8 cellular contexts compared by ENCODE assay signal in the genomic region with DNA sequence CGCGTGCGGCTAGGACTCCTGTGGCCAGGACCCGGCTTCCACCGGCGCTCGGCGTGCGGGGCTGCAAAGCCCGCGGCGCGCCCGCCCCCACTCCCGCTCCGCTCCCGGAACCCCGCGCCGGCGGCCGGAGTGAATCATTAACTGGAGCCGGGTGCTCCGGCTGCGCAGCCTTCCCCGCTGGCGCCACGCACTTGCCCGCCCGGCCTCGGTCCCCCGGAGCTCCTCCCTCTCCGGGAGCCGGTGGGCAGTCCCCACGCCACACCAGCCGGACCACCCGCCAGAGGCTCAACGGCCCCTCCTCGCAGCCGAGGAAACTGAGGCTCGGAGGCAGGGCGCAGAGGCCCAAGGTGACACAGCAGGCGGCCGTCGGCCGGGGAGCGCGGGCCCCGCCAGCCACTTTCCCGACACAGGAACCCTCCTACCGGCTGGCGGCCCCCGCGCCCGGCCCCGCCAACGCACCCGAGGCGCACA. TPM values are rescaled to one million over a fixed set of nuclear protein-coding genes. Genes with fewer than 3 reads are reported as not detected.
DNase-seq lines count a peak whose midpoint lies in the region; ATAC-seq and TF ChIP-seq lines count a peak whose summit lies in the region.

No MANE protein-coding gene starts in this region.

- H3K4me3 ChIP-seq in left ventricle myocardium inferior (peak overlapping the region; percentile 97), skeletal muscle satellite cell (ENCODE audit: low read length) (peak overlapping the region; percentile 94)

- H3K9me3 ChIP-seq in left ventricle myocardium inferior (replicated peaks): no peaks in the 10 kb centered on the region
- no peaks in the 10 kb centered on the region for H3K9me3 ChIP-seq in skeletal muscle satellite cell (replicated peaks; ENCODE audit: low read length)

- TF ChIP-seq CTCF in VCaP (conservative IDR thresholded peaks at IDR 0.05) (no peak), left ventricle myocardium inferior (IDR thresholded peaks at IDR 0.05; ENCODE audit: borderline replicate concordance) (no peak)

- intact Hi-C loops in left ventricle myocardium inferior (cut with micrococcal nuclease): no loop called here

- H3K4me2 ChIP-seq in skeletal muscle satellite cell (ENCODE audit: low read length): peak overlapping the region; percentile 99

- peak overlapping the region; percentile 99 for H3K9ac ChIP-seq in skeletal muscle satellite cell (ENCODE audit: low read depth, low read length)

- peaks cover 97% of the 10 kb centered on the region for H3K4me1 ChIP-seq in left ventricle myocardium inferior
- H3K4me1 ChIP-seq in skeletal muscle satellite cell (ENCODE audit: control insufficient read depth, insufficient read depth, low read length): peaks cover 82% of the 10 kb centered on the region

- DNase-seq in stimulated activated CD4-positive, alpha-beta T cell treated with anti-CD3 and anti-CD28 coated beads, Interleukin-15, amount 100 ng/mL, for 24 hours: peak; percentile 33
- no peak for DNase-seq in stimulated activated CD4-positive, alpha-beta T cell treated with anti-CD3 and anti-CD28 coated beads, Interleukin-1b, Interleukin-23, amount 100 ng/mL, for 48 hours
- DNase-seq in left ventricle myocardium inferior (peak; percentile 31), EL (no peak)
- no peak for DNase-seq in activated CD8-positive, alpha-beta memory T cell treated with anti-CD3 and anti-CD28 coated beads, Interleukin-2, amount 50 U/mL, for 48 hours

- peak; percentile 28 for ATAC-seq in HG02885 (IDR thresholded peaks at IDR 0.05; ENCODE audit: poor library complexity, unreplicated experiment)

- H3K27ac ChIP-seq in VCaP (peak overlapping the region; percentile 87), left ventricle myocardium inferior (replicated peaks) (peak overlapping the region; percentile 98)

- H3K36me3 ChIP-seq in left ventricle myocardium inferior (no peaks in the 10 kb centered on the region), skeletal muscle satellite cell (ENCODE audit: insufficient read depth, low read length) (peaks cover 12% of the 10 kb centered on the region)

- H3K27me3 ChIP-seq in left ventricle myocardium inferior (ENCODE audit: low read depth): no peaks in the 10 kb centered on the region
- H3K27me3 ChIP-seq in skeletal muscle satellite cell (ENCODE audit: control insufficient read depth, insufficient read depth, low read length): no peaks in the 10 kb centered on the region

RNA-seq across cellular contexts. Expression of a gene that starts 0.6 kb away (rescaled TPM):
- 82.8 TPM for total RNA-seq in left ventricle myocardium inferior
- total RNA-seq in skeletal muscle satellite cell (2012; rRNA removed): 40.3 and 49.4 TPM in 2 replicates

RNA-seq across cellular contexts. Expression of a gene that starts 32.1 kb away (rescaled TPM):
- total RNA-seq in left ventricle myocardium inferior: not detected
- total RNA-seq in skeletal muscle satellite cell (2012; rRNA removed): not detected in 2 replicates

RNA-seq across cellular contexts. Expression of a gene that starts 43.9 kb away (rescaled TPM):
- not detected for total RNA-seq in left ventricle myocardium inferior
- total RNA-seq in skeletal muscle satellite cell (2012; rRNA removed): not detected in 2 replicates

Comparison
In these comparisons a context has a peak if more than half of its experiments do, and no peak if none do; other contexts are left out.
1. DNase-seq: peak in stimulated activated CD4-positive, alpha-beta T cell treated with anti-CD3 and anti-CD28 coated beads, Interleukin-15, amount 100 ng/mL, for 24 hours (single experiment) and left ventricle myocardium inferior (single experiment); none in stimulated activated CD4-positive, alpha-beta T cell treated with anti-CD3 and anti-CD28 coated beads, Interleukin-1b, Interleukin-23, amount 100 ng/mL, for 48 hours (single experiment), EL (single experiment) and activated CD8-positive, alpha-beta memory T cell treated with anti-CD3 and anti-CD28 coated beads, Interleukin-2, amount 50 U/mL, for 48 hours (single experiment).